In genomic region chr17:7579001-7579838, GRCh38 we compare ENCODE assay signal across 1 cellular context.
A peak's percentile ranks its signal among the peaks of the same experiment; 100 is the strongest.
TF ChIP-seq lines count a peak whose summit lies in the region.

TSS of gene CD68 (plus strand) at chr17:7579638. CDS start at chr17:7579678, 40 bp downstream.

TF ChIP-seq in endothelial cell of umbilical vein, 7 proteins besides CTCF, POLR2A, EP300 and RAD21 (continued from another document):
- TF ChIP-seq MAX (IDR thresholded peaks at IDR 0.05; ENCODE audit: insufficient read depth, insufficient read length) (peak; percentile 44), FOS (IDR thresholded peaks at IDR 0.05; ENCODE audit: borderline replicate concordance, insufficient read depth, low read length) (peak; percentile 83), MYC (IDR thresholded peaks at IDR 0.05; ENCODE audit: low read depth, low read length) (no peak), JUN (IDR thresholded peaks at IDR 0.05; ENCODE audit: borderline replicate concordance, insufficient read depth, insufficient read length, low read depth) (peak; percentile 47), EZH2 (IDR thresholded peaks at IDR 0.05; ENCODE audit: borderline replicate concordance, low read depth, low read length, severe bottlenecking) (no peak), GATA2 (IDR thresholded peaks at IDR 0.05; ENCODE audit: insufficient read depth, insufficient read length, low read depth, low read length) (no peak)
